In genomic region chr12:13250416-13250815, GRCh38 we compare ENCODE assay signal across 21 cellular contexts. TPM values are rescaled to one million over a fixed set of nuclear protein-coding genes. Genes with fewer than 3 reads are reported as not detected.
DNase-seq lines count a peak whose midpoint lies in the region; ATAC-seq, FAIRE-seq and TF ChIP-seq lines count a peak whose summit lies in the region.
"Had no signal": no experiment of that assay in that cellular context is flagged by ENCODE, and none has a peak within 500 bp of the region (broad histone marks: within the 10 kb centered on the region; RNA-seq: fewer than 3 reads in every experiment).

No MANE protein-coding gene starts in this region.

- ATAC-seq in HG03159 (IDR thresholded peaks at IDR 0.05; ENCODE audit: unreplicated experiment), result no peak
- ATAC-seq: GM23338; naive thymus-derived CD4-positive, alpha-beta T cell had no signal

- TF ChIP-seq POLR2A in GM12892 (IDR thresholded peaks at IDR 0.05; ENCODE audit: low read depth, low read length), result no peak

- DNase-seq in Daoy (ENCODE audit: low read depth) (peak; percentile 65), M059J (ENCODE audit: low read depth) (peak; percentile 81), choroid plexus epithelial cell (ENCODE audit: low read depth) (peak; percentile 31), non-pigmented ciliary epithelial cell (ENCODE audit: low read depth) (peak; percentile 47), epidermal melanocyte (ENCODE audit: insufficient read length, low spot score) (no peak), ecto neural progenitor cell (ENCODE audit: low spot score) (no peak), GM12892 (ENCODE audit: insufficient read length) (no peak)
- DNase-seq: activated CD8-positive, alpha-beta memory T cell treated with anti-CD3 and anti-CD28 coated beads for 24 hours; activated gamma-delta T cell treated with Interleukin-2 at 50 U/mL for 16 hours; GDM1; hippocampal formation; MM.1S; naive thymus-derived CD4-positive, alpha-beta T cell; SIG-M5; stimulated activated CD4-positive, alpha-beta T cell treated with anti-CD3 and anti-CD28 coated beads, Interleukin-2, amount 100 ng/mL, for 24 hours; transverse colon had no signal

- no peak for TF ChIP-seq CTCF in choroid plexus epithelial cell (conservative IDR thresholded peaks at IDR 0.05; ENCODE audit: low read depth, low read length)

- H3K4me3 ChIP-seq in choroid plexus epithelial cell (ENCODE audit: low read depth, low read length), result no peak overlapping the region
- H3K4me3 ChIP-seq: cardiac muscle cell, GM23338, transverse colon had no signal

- FAIRE-seq in GM12892 (lab: Jason Lieb, UNC), result no peak
- FAIRE-seq: endometrium, GM18507 had no signal

RNA-seq across cellular contexts. Expression of gene EMP1, which starts 53.9 kb away (rescaled TPM):
- 116 and 250 TPM in 2 replicates for total RNA-seq in Daoy (2014; rRNA removed; shearing (Covaris generic))
- total RNA-seq in M059J (2014; rRNA removed; shearing (Covaris generic)), result 28.9 and 107 TPM in 2 replicates
- 0.36 TPM for polyA plus RNA-seq in GM12892 (2012; ENCODE audit: missing spikeins)

Comparison
In these comparisons a context has a peak if more than half of its experiments do, and no peak if none do; other contexts are left out.
1. DNase-seq: peak in Daoy (single experiment), M059J (single experiment), choroid plexus epithelial cell (single experiment) and non-pigmented ciliary epithelial cell (single experiment); none in epidermal melanocyte (single experiment), ecto neural progenitor cell (single experiment) and GM12892 (single experiment).